11 cellular contexts compared by ENCODE assay signal in genomic region chr5:158953929-158954534, GRCh38.
DNase-seq lines count a peak whose midpoint lies in the region; ATAC-seq and TF ChIP-seq lines count a peak whose summit lies in the region.
"Had no signal": no experiment of that assay in that cellular context is flagged by ENCODE, and none has a peak within 500 bp of the region (broad histone marks: within the 10 kb centered on the region; RNA-seq: fewer than 3 reads in every experiment).

No MANE protein-coding gene starts in this region.

- WGBS in prostate gland, result 67% methylated on average over 11 of the region's 11 CpGs

- H3K27me3 ChIP-seq in brain microvascular endothelial cell (replicated peaks) (no peaks in the 10 kb centered on the region), prostate gland (replicated peaks; ENCODE audit: insufficient read depth) (no peaks in the 10 kb centered on the region)
- H3K27me3 ChIP-seq: stomach had no signal

- in situ Hi-C loops in brain microvascular endothelial cell (cut with HindIII; ENCODE audit: low pct_ligation_motif_present, low sequenced_read_pairs), result no loop called here

- TF ChIP-seq POLR2A in prostate gland (IDR thresholded peaks at IDR 0.05), result no peak

- H3K4me1 ChIP-seq in prostate gland (replicated peaks), result no peaks in the 10 kb centered on the region

- H3K36me3 ChIP-seq in brain microvascular endothelial cell (replicated peaks) (no peaks in the 10 kb centered on the region), prostate gland (no peaks in the 10 kb centered on the region)
- H3K36me3 ChIP-seq: stomach had no signal

- H3K4me3 ChIP-seq in brain microvascular endothelial cell (ENCODE audit: low read depth, low read length) (no peak overlapping the region), prostate gland (no peak overlapping the region)
- H3K4me3 ChIP-seq: stomach had no signal

- ATAC-seq in GM18867 (IDR thresholded peaks at IDR 0.05; ENCODE audit: unreplicated experiment) (peak; percentile 77), GM21737 (IDR thresholded peaks at IDR 0.05; ENCODE audit: unreplicated experiment) (peak; percentile 71), HG03469 (IDR thresholded peaks at IDR 0.05; ENCODE audit: unreplicated experiment) (peak; percentile 67)
- ATAC-seq: right cardiac atrium had no signal

- DNase-seq in fibroblast of gingiva (ENCODE audit: low read depth), result peak; percentile 54
- no peak for DNase-seq in iPS-NIHi7 (ENCODE audit: extremely low spot score)
- DNase-seq in brain microvascular endothelial cell, result no peak
- DNase-seq in prostate gland (ENCODE audit: low spot score), result no peak
- DNase-seq in HuH-7 (ENCODE audit: low spot score), result no peak
- DNase-seq: activated CD4-positive, alpha-beta T cell treated with anti-CD3 and anti-CD28 coated beads for 1 hour; right cardiac atrium; stomach had no signal

- TF ChIP-seq CTCF in brain microvascular endothelial cell (IDR thresholded peaks at IDR 0.05; ENCODE audit: low read depth, low read length, missing control alignments) (no peak), prostate gland (IDR thresholded peaks at IDR 0.05) (no peak)

- no peaks in the 10 kb centered on the region for H3K9me3 ChIP-seq in prostate gland
- H3K9me3 ChIP-seq: stomach had no signal

- intact Hi-C loops in prostate gland (cut with DNase I), result no loop called here

- no peak overlapping the region for H3K27ac ChIP-seq in brain microvascular endothelial cell
- H3K27ac ChIP-seq in prostate gland, result no peak overlapping the region
- H3K27ac ChIP-seq: stomach had no signal
